Comparison of ENCODE assay signal across 8 cellular contexts in the genomic region with DNA sequence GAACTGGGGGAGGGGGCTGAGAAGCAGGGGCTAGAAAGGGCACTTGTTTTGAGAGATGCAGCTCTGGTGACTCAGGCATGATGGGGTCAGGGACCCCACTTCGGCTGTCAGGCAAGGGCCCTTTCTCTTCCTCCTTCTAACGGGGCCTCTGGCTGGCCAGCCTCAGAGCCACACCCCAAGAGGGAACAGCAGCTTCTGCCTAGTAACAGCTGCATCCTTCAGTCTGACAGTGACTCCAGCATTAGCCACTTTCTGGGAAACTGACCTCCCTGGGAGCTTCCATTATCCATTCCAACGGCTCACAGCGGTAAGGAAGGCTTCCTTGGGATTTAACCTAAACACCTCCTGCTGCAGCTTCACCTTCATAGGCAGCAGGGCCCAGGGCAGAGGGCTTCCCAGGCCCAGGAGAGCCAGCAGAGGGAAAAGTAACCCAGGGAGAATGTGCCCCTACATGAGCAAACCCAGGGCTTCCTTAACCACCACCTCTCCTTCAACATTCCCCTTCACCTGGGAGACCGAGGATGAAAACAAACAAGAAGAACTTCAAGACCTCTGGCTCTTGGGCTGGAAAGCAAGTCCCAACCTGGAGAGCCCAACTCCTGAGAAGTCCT. TPM values are rescaled to one million over a fixed set of nuclear protein-coding genes. Genes with fewer than 3 reads are reported as not detected.
DNase-seq lines count a peak whose midpoint lies in the region; ATAC-seq and TF ChIP-seq lines count a peak whose summit lies in the region.

No MANE protein-coding gene starts in this region.

- no peak for ATAC-seq in CD4-positive, alpha-beta T cell (ENCODE audit: poor library complexity)
- ATAC-seq in HG02884 (IDR thresholded peaks at IDR 0.05; ENCODE audit: unreplicated experiment) (no peak), HG03108 (IDR thresholded peaks at IDR 0.05; ENCODE audit: unreplicated experiment) (no peak)

- TF ChIP-seq CTCF in CD4-positive, alpha-beta T cell (IDR thresholded peaks at IDR 0.05): no peak
- TF ChIP-seq CTCF in fibroblast of pulmonary artery (IDR thresholded peaks at IDR 0.05; ENCODE audit: low read length, missing control alignments): no peak
- no peak for TF ChIP-seq CTCF in neutrophil (IDR thresholded peaks at IDR 0.05)

- no peak for DNase-seq in CD4-positive, alpha-beta T cell
- DNase-seq in SJSA1 (ENCODE audit: low read depth in 1 of 2, low spot score in 2 of 2) (peak; percentile 58 to 65), fibroblast of pulmonary artery (ENCODE audit: low read depth) (peak; percentile 42)
- no peak for DNase-seq in activated T-cell treated with anti-CD3 and anti-CD28 coated beads, Interleukin-2, amount 50 U/mL, for 48 hours
- DNase-seq in effector memory CD4-positive, alpha-beta T cell: no peak

- no peaks in the 10 kb centered on the region for H3K27me3 ChIP-seq in CD4-positive, alpha-beta T cell (ENCODE audit: control insufficient read depth, insufficient read depth, low read length)
- H3K27me3 ChIP-seq in SJSA1 (replicated peaks): no peaks in the 10 kb centered on the region
- H3K27me3 ChIP-seq in neutrophil: no peaks in the 10 kb centered on the region
- no peaks in the 10 kb centered on the region for H3K27me3 ChIP-seq in effector memory CD4-positive, alpha-beta T cell (replicated peaks; ENCODE audit: control insufficient read depth, insufficient read depth, low read length, poor library complexity, severe bottlenecking)

- H3K9me3 ChIP-seq in CD4-positive, alpha-beta T cell (ENCODE audit: control insufficient read depth, low read length): no peaks in the 10 kb centered on the region
- no peaks in the 10 kb centered on the region for H3K9me3 ChIP-seq in SJSA1 (replicated peaks)
- H3K9me3 ChIP-seq in neutrophil: no peaks in the 10 kb centered on the region
- H3K9me3 ChIP-seq in effector memory CD4-positive, alpha-beta T cell (ENCODE audit: control insufficient read depth, low read length): no peaks in the 10 kb centered on the region

- intact Hi-C loops in CD4-positive, alpha-beta T cell (cut with DNase I, micrococcal nuclease): loop anchor here in 1 of 2 experiments (5.0 kb wide), 2 partner anchors 83 to 203 kb away; partner anchors contain the start of genes PRPF40B and TMBIM6

- H3K27ac Mint-ChIP-seq in CD4-positive, alpha-beta T cell: peak overlapping the region; percentile 11

- H3K4me1 ChIP-seq in SJSA1 (replicated peaks) (peaks cover 57% of the 10 kb centered on the region), neutrophil (ENCODE audit: control insufficient read depth in 1 of 2, insufficient read depth in 1 of 2, low read depth in 1 of 2, low read length in 1 of 2) (peaks cover 61 to 71% of the 10 kb centered on the region in 2 experiments)
- peaks cover 28% of the 10 kb centered on the region for H3K4me1 ChIP-seq in effector memory CD4-positive, alpha-beta T cell (ENCODE audit: control insufficient read depth, insufficient read depth, low read length, poor library complexity, severe bottlenecking)

- POLR2A ChIA-PET in CD4-positive, alpha-beta T cell (lab: Charles Lee): no interaction called here

- 0 out of 2 replicates have a peak overlapping the region, but pooled peaks have one; percentile 6 for H3K4me3 ChIP-seq in SJSA1
- H3K4me3 ChIP-seq in fibroblast of pulmonary artery (replicated peaks; ENCODE audit: low read depth, low read length): no peak overlapping the region
- H3K4me3 ChIP-seq in neutrophil (ENCODE audit: low read depth in 1 of 2, low read length in 1 of 2): peak overlapping the region; percentile 49 to 53
- no peak overlapping the region for H3K4me3 ChIP-seq in effector memory CD4-positive, alpha-beta T cell (ENCODE audit: insufficient read depth, low read depth, low read length, poor library complexity, severe bottlenecking)

- H3K9me3 Mint-ChIP-seq in CD4-positive, alpha-beta T cell: no peaks in the 10 kb centered on the region

- peaks cover 53% of the 10 kb centered on the region for H3K36me3 ChIP-seq in SJSA1
- no peaks in the 10 kb centered on the region for H3K36me3 ChIP-seq in neutrophil
- H3K36me3 ChIP-seq in effector memory CD4-positive, alpha-beta T cell (ENCODE audit: control insufficient read depth, insufficient read depth, low read length): no peaks in the 10 kb centered on the region

- CTCF ChIA-PET in CD4-positive, alpha-beta T cell (lab: Charles Lee): interaction anchor here (1.4 kb wide), 1 partner anchor 13 kb away, joined by 3 read pairs; no protein-coding TSS in a partner anchor

- H3K4me1 Mint-ChIP-seq in CD4-positive, alpha-beta T cell (ENCODE audit: low read depth): peaks cover 67% of the 10 kb centered on the region

- H3K4me3 Mint-ChIP-seq in CD4-positive, alpha-beta T cell: peak overlapping the region; percentile 57

- peaks cover 4% of the 10 kb centered on the region for H3K36me3 Mint-ChIP-seq in CD4-positive, alpha-beta T cell (ENCODE audit: low read depth)

- H3K27me3 Mint-ChIP-seq in CD4-positive, alpha-beta T cell: no peaks in the 10 kb centered on the region

- H3K27ac ChIP-seq in CD4-positive, alpha-beta T cell (ENCODE audit: low read depth, low read length): no peak overlapping the region
- H3K27ac ChIP-seq in SJSA1 (peak overlapping the region; percentile 65), neutrophil (peak overlapping the region; percentile 76)
- H3K27ac ChIP-seq in effector memory CD4-positive, alpha-beta T cell (ENCODE audit: insufficient read depth, low read length, poor library complexity, severe bottlenecking): no peak overlapping the region

RNA-seq across cellular contexts. Expression of gene NCKAP5L, which starts 2.7 kb away (rescaled TPM):
- total RNA-seq in CD4-positive, alpha-beta T cell: 1 to 10 TPM; 9.2 to 9.8 TPM
- 35.7 and 43.5 TPM in 2 replicates for total RNA-seq in SJSA1 (2014; rRNA removed; shearing (Covaris generic))

RNA-seq across cellular contexts. Expression of gene BCDIN3D, which starts 17.4 kb away (rescaled TPM):
- total RNA-seq in CD4-positive, alpha-beta T cell: 1 to 10 TPM; 2.8 to 3.9 TPM
- 0.60 and 4.3 TPM in 2 replicates for total RNA-seq in SJSA1 (2014; rRNA removed; shearing (Covaris generic))

Comparison
In these comparisons a context has a peak if more than half of its experiments do, and no peak if none do; other contexts are left out.
1. DNase-seq: peak in SJSA1 (2 of 2) and fibroblast of pulmonary artery (single experiment); none in CD4-positive, alpha-beta T cell (0 of 10), activated T-cell treated with anti-CD3 and anti-CD28 coated beads, Interleukin-2, amount 50 U/mL, for 48 hours (0 of 2) and effector memory CD4-positive, alpha-beta T cell (0 of 3).
2. H3K27ac ChIP-seq: peak in SJSA1 (single experiment) and neutrophil (single experiment); none in CD4-positive, alpha-beta T cell (single experiment) and effector memory CD4-positive, alpha-beta T cell (single experiment).
3. H3K4me3 ChIP-seq: peak in SJSA1 (single experiment) and neutrophil (2 of 2); none in fibroblast of pulmonary artery (single experiment) and effector memory CD4-positive, alpha-beta T cell (single experiment).